Comparison of ENCODE assay signal across 8 cellular contexts in the genomic region with DNA sequence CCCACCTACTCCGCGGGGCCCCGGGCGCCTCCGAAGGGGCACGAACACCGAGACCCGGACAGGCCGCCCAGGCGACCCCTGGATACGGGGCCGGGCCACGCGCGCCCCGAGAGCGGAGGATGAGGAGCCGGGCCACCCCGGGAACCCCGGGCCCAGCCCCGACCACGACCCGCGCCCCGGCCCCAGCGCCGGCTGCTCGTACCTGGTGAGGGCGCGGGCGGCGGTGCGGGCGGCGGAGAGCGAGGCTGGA. TPM values are rescaled to one million over a fixed set of nuclear protein-coding genes. Genes with fewer than 3 reads are reported as not detected.
A peak's percentile ranks its signal among the peaks of the same experiment; 100 is the strongest.
DNase-seq lines count a peak whose midpoint lies in the region; ATAC-seq and TF ChIP-seq lines count a peak whose summit lies in the region.

No MANE protein-coding gene starts in this region.

- peaks cover 4% of the 10 kb centered on the region for H3K36me3 Mint-ChIP-seq in chondrocyte (ENCODE audit: low read depth)
- H3K36me3 Mint-ChIP-seq in neural crest cell (ENCODE audit: low read depth), result no peaks in the 10 kb centered on the region

- H3K27ac Mint-ChIP-seq in chondrocyte (ENCODE audit: unreplicated experiment), result no peak overlapping the region
- no peak overlapping the region for H3K27ac Mint-ChIP-seq in neural crest cell (ENCODE audit: unreplicated experiment)

- peak overlapping the region; percentile 94 for H3K4me3 ChIP-seq in GM12865 (ENCODE audit: low read depth, low read length)

- TF ChIP-seq CTCF in GM12865 (IDR thresholded peaks at IDR 0.05; ENCODE audit: insufficient read depth, low read depth, low read length, missing control alignments), result no peak
- TF ChIP-seq CTCF in chondrocyte (IDR thresholded peaks at IDR 0.05), result no peak
- no peak for TF ChIP-seq CTCF in neural crest cell (conservative IDR thresholded peaks at IDR 0.05)

- intact Hi-C loops in posterior vena cava (cut with DNase I), result no loop called here

- H3K9me3 Mint-ChIP-seq in chondrocyte (ENCODE audit: low read depth), result no peaks in the 10 kb centered on the region
- H3K9me3 Mint-ChIP-seq in neural crest cell, result no peaks in the 10 kb centered on the region

- H3K4me1 Mint-ChIP-seq in chondrocyte (ENCODE audit: low read depth), result peaks cover 22% of the 10 kb centered on the region
- peaks cover 18% of the 10 kb centered on the region for H3K4me1 Mint-ChIP-seq in neural crest cell

- DNase-seq in GM12865 (ENCODE audit: low read depth) (no peak), HK-2 (ENCODE audit: unreplicated experiment) (peak; percentile 42), chondrocyte (ENCODE audit: low spot score) (no peak), neural crest cell (ENCODE audit: low read depth, low spot score) (no peak), RPMI8226 (no peak), glomerular visceral epithelial cell (ENCODE audit: extremely low spot score) (no peak), posterior vena cava (ENCODE audit: low spot score) (no peak)

- H3K4me3 Mint-ChIP-seq in chondrocyte (ENCODE audit: unreplicated experiment), result peak overlapping the region; percentile 53
- peak overlapping the region; percentile 75 for H3K4me3 Mint-ChIP-seq in neural crest cell

- no peak for ATAC-seq in GM21360 (IDR thresholded peaks at IDR 0.05; ENCODE audit: unreplicated experiment)

- H3K27me3 Mint-ChIP-seq in chondrocyte (ENCODE audit: low read depth) (no peaks in the 10 kb centered on the region), neural crest cell (ENCODE audit: low read depth) (no peaks in the 10 kb centered on the region)

RNA-seq across cellular contexts. Expression of a gene that starts 0.2 kb away (rescaled TPM):
- 132 to 145 TPM (median 141 TPM) in 3 replicates for total RNA-seq in chondrocyte
- total RNA-seq in neural crest cell, result 816 and 839 TPM in 2 replicates
- total RNA-seq in posterior vena cava, result 10 to 100 TPM; 41.9 to 50.6 TPM

RNA-seq across cellular contexts. Expression of a gene that starts 32.2 kb away (rescaled TPM):
- total RNA-seq in chondrocyte (64.0 to 78.4 TPM (median 68.4 TPM) in 3 replicates), neural crest cell (126 and 131 TPM in 2 replicates), posterior vena cava (10 to 100 TPM; 47.8 to 48.6 TPM)

RNA-seq across cellular contexts. Expression of a gene that starts 46.1 kb away (rescaled TPM):
- 79.8 to 103 TPM (median 82.8 TPM) in 3 replicates for total RNA-seq in chondrocyte
- total RNA-seq in neural crest cell, result 154 and 156 TPM in 2 replicates
- 10 to 100 TPM; 54.6 to 62.7 TPM for total RNA-seq in posterior vena cava

RNA-seq across cellular contexts. Expression of a gene that starts 46.2 kb away (rescaled TPM):
- total RNA-seq in chondrocyte, result 29.7 to 47.4 TPM (median 45.2 TPM) in 3 replicates
- 44.5 and 46.0 TPM in 2 replicates for total RNA-seq in neural crest cell
- 10 to 100 TPM; 23.7 to 26.4 TPM for total RNA-seq in posterior vena cava
